In the genomic region with DNA sequence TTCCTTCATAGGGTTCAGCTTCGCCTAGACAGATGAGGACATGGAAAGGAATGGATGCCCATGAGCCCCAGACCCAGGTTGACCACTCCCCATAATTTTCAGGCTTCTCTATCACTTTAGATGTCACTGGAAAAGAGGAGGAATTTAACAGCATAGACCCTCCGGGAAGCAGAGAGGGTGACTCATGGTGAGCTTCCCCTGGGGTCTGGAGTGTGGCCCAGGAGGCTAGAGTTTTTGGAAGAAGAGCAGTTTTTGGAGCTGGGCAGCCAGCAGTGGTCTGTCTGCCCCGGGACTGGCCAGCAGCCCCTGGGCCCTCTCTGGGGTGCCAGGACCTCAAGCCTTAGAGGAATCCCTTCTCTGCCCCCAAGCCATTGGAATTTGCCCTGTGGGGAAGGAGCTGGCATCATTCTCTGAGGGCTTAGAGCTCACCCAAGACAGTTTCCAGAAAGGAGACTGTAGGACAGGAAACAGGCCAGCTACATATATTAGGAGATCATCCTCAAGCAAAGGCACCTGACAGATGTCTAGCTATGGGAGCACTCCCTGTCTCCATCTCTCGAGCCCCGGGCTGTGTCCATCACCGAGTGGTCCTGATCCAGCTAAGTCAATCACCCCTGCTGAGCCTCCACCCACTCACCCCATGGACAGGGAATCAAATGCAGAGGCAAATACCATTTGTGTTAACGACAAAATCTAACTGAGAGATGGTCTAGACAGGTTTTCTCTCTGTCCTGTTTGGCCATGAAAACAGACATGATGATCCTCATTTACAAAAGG, we compare ENCODE assay signal across 1 cellular context.
TF ChIP-seq lines count a peak whose summit lies in the region.

No MANE protein-coding gene starts in this region.

TF ChIP-seq in H1, 55 proteins besides CTCF, POLR2A, EP300 and RAD21:
- no peak for TF ChIP-seq MAFK (IDR thresholded peaks at IDR 0.05; ENCODE audit: low read depth, low read length)
- no peak for TF ChIP-seq NRF1 (IDR thresholded peaks at IDR 0.05; ENCODE audit: low read depth, low read length)
- TF ChIP-seq TBP (IDR thresholded peaks at IDR 0.05; ENCODE audit: low read depth, low read length) = no peak
- TF ChIP-seq, protein P1, sequence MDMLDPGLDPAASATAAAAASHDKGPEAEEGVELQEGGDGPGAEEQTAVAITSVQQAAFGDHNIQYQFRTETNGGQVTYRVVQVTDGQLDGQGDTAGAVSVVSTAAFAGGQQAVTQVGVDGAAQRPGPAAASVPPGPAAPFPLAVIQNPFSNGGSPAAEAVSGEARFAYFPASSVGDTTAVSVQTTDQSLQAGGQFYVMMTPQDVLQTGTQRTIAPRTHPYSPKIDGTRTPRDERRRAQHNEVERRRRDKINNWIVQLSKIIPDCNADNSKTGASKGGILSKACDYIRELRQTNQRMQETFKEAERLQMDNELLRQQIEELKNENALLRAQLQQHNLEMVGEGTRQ (IDR thresholded peaks at IDR 0.05; ENCODE audit: low read length) = no peak
